8 cellular contexts compared by ENCODE assay signal in genomic region chr6:1547785-1548184, GRCh38.
"Had no signal": no experiment of that assay in that cellular context is flagged by ENCODE, and none has a peak within 500 bp of the region (broad histone marks: within the 10 kb centered on the region; RNA-seq: fewer than 3 reads in every experiment).

No MANE protein-coding gene starts in this region.

- H3K27ac Mint-ChIP-seq: H9 had no signal

- H3K4me3 Mint-ChIP-seq: H9, IgD-negative memory B cell had no signal

- H3K4me3 ChIP-seq: GM23248 had no signal

- H3K27me3 Mint-ChIP-seq: IgD-negative memory B cell had no signal

- FAIRE-seq: H54 had no signal

- DNase-seq: GM23248, GOT3, H9, HCEC 1CT, KBM-7 had no signal

- H3K9ac ChIP-seq: GM23248 had no signal

- H3K27ac ChIP-seq: GM23248, HL-60 had no signal

- H3K36me3 Mint-ChIP-seq: IgD-negative memory B cell had no signal

- H3K4me1 Mint-ChIP-seq: H9, IgD-negative memory B cell had no signal

- H2AFZ ChIP-seq: GM23248 had no signal
